Comparison of ENCODE assay signal across 1 cellular context in the genomic region with DNA sequence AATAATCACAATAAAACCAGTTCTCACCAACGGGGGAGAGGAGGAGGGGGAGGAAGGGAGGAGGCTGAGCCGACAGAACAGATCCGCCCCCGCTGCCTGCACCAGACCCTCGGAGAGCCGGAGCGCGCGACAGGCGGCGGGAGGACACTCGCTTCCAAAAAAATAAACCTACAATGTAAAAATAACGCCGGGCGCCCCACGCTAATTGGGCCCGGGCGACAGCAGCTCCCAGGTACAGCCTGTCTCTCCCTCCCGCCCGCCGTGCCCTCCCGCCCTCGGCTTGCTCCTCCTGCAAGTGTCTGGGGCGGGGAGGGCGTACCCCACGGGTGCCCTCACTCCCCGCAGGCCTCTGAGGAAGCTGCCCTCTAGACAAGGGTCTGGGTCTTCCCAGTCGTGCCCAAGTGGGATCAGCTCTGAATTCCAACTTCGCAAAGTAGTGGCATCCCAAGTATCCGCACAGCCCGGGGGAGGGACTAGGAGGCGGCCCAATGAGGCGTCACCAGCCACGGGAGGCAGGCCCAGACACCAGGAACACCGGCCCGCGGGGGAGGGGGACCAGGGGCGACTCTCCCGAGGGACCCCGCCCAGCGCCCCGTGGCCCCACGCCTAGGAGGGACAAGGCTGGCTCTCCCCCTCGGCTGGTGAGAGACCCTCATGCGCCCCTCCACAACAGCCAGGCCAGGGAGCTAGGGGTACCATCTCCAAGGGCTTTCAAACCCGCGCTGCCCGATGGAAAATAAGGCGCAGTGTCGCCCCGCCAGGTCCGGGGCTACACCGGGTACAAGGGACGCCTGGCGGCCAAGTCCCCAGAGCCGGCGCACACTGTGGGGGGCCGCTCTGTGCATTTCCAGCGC.
A peak's percentile ranks its signal among the peaks of the same experiment; 100 is the strongest.
TF ChIP-seq lines count a peak whose summit lies in the region.

No MANE protein-coding gene starts in this region.

TF ChIP-seq in HepG2, 621 proteins besides CTCF, POLR2A, EP300 and RAD21 (continued from another document and continues in another):
- TF ChIP-seq, protein P1, sequence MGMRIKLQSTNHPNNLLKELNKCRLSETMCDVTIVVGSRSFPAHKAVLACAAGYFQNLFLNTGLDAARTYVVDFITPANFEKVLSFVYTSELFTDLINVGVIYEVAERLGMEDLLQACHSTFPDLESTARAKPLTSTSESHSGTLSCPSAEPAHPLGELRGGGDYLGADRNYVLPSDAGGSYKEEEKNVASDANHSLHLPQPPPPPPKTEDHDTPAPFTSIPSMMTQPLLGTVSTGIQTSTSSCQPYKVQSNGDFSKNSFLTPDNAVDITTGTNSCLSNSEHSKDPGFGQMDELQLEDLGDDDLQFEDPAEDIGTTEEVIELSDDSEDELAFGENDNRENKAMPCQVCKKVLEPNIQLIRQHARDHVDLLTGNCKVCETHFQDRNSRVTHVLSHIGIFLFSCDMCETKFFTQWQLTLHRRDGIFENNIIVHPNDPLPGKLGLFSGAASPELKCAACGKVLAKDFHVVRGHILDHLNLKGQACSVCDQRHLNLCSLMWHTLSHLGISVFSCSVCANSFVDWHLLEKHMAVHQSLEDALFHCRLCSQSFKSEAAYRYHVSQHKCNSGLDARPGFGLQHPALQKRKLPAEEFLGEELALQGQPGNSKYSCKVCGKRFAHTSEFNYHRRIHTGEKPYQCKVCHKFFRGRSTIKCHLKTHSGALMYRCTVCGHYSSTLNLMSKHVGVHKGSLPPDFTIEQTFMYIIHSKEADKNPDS (CRISPR knock-in tag; IDR thresholded peaks at IDR 0.05): no peak
- no peak for TF ChIP-seq ZMYM2 (CRISPR knock-in tag; IDR thresholded peaks at IDR 0.05)
- TF ChIP-seq, protein P2, sequence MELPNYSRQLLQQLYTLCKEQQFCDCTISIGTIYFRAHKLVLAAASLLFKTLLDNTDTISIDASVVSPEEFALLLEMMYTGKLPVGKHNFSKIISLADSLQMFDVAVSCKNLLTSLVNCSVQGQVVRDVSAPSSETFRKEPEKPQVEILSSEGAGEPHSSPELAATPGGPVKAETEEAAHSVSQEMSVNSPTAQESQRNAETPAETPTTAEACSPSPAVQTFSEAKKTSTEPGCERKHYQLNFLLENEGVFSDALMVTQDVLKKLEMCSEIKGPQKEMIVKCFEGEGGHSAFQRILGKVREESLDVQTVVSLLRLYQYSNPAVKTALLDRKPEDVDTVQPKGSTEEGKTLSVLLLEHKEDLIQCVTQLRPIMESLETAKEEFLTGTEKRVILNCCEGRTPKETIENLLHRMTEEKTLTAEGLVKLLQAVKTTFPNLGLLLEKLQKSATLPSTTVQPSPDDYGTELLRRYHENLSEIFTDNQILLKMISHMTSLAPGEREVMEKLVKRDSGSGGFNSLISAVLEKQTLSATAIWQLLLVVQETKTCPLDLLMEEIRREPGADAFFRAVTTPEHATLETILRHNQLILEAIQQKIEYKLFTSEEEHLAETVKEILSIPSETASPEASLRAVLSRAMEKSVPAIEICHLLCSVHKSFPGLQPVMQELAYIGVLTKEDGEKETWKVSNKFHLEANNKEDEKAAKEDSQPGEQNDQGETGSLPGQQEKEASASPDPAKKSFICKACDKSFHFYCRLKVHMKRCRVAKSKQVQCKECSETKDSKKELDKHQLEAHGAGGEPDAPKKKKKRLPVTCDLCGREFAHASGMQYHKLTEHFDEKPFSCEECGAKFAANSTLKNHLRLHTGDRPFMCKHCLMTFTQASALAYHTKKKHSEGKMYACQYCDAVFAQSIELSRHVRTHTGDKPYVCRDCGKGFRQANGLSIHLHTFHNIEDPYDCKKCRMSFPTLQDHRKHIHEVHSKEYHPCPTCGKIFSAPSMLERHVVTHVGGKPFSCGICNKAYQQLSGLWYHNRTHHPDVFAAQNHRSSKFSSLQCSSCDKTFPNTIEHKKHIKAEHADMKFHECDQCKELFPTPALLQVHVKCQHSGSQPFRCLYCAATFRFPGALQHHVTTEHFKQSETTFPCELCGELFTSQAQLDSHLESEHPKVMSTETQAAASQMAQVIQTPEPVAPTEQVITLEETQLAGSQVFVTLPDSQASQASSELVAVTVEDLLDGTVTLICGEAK (IDR thresholded peaks at IDR 0.05): no peak
- TF ChIP-seq, protein P2 (CRISPR knock-in tag; IDR thresholded peaks at IDR 0.05): no peak
- no peak for TF ChIP-seq HNRNPK (IDR thresholded peaks at IDR 0.05; ENCODE audit: low read depth, low read length, poor library complexity, severe bottlenecking)
- TF ChIP-seq JDP2 (CRISPR knock-in tag; IDR thresholded peaks at IDR 0.05; ENCODE audit: borderline replicate concordance): no peak
- peak; percentile 47 for TF ChIP-seq HNRNPLL (IDR thresholded peaks at IDR 0.05; ENCODE audit: low read depth, low read length, poor library complexity, severe bottlenecking)
- no peak for TF ChIP-seq ZNF414 (CRISPR knock-in tag; IDR thresholded peaks at IDR 0.05)
- TF ChIP-seq HIC2 (CRISPR knock-in tag; IDR thresholded peaks at IDR 0.05; ENCODE audit: low read depth): no peak
- no peak for TF ChIP-seq GZF1 (CRISPR knock-in tag; IDR thresholded peaks at IDR 0.05)
- no peak for TF ChIP-seq ISL2 (CRISPR knock-in tag; IDR thresholded peaks at IDR 0.05)
- TF ChIP-seq GATAD1 (CRISPR knock-in tag; IDR thresholded peaks at IDR 0.05): 0 out of 2 replicates have a peak, but pooled peaks have one; percentile 20
- TF ChIP-seq PHF8 (CRISPR knock-in tag; IDR thresholded peaks at IDR 0.05): peak; percentile 65; the same call in 1 of the 2 replicates
- TF ChIP-seq KMT2A (CRISPR knock-in tag; IDR thresholded peaks at IDR 0.05): peak; percentile 65
- TF ChIP-seq UBTF (CRISPR knock-in tag; IDR thresholded peaks at IDR 0.05): 0 out of 2 replicates have a peak, but pooled peaks have one; percentile 36
- no peak for TF ChIP-seq RBM22 (optimal IDR thresholded peaks at IDR 0.05; ENCODE audit: low read length)
- no peak for TF ChIP-seq ZKSCAN1 (IDR thresholded peaks at IDR 0.05; ENCODE audit: low read length)
- no peak for TF ChIP-seq ZSCAN25 (CRISPR knock-in tag; IDR thresholded peaks at IDR 0.05)
- peak; percentile 76 for TF ChIP-seq SAP130 (CRISPR knock-in tag; IDR thresholded peaks at IDR 0.05; ENCODE audit: low read depth)
- TF ChIP-seq MED1 (CRISPR knock-in tag; IDR thresholded peaks at IDR 0.05): no peak
- no peak for TF ChIP-seq ZNF441 (CRISPR knock-in tag; IDR thresholded peaks at IDR 0.05; ENCODE audit: borderline replicate concordance)
- no peak for TF ChIP-seq BHLHE40 (IDR thresholded peaks at IDR 0.05; ENCODE audit: low read length)
- TF ChIP-seq, protein P3, sequence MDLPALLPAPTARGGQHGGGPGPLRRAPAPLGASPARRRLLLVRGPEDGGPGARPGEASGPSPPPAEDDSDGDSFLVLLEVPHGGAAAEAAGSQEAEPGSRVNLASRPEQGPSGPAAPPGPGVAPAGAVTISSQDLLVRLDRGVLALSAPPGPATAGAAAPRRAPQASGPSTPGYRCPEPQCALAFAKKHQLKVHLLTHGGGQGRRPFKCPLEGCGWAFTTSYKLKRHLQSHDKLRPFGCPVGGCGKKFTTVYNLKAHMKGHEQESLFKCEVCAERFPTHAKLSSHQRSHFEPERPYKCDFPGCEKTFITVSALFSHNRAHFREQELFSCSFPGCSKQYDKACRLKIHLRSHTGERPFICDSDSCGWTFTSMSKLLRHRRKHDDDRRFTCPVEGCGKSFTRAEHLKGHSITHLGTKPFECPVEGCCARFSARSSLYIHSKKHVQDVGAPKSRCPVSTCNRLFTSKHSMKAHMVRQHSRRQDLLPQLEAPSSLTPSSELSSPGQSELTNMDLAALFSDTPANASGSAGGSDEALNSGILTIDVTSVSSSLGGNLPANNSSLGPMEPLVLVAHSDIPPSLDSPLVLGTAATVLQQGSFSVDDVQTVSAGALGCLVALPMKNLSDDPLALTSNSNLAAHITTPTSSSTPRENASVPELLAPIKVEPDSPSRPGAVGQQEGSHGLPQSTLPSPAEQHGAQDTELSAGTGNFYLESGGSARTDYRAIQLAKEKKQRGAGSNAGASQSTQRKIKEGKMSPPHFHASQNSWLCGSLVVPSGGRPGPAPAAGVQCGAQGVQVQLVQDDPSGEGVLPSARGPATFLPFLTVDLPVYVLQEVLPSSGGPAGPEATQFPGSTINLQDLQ (CRISPR knock-in tag; IDR thresholded peaks at IDR 0.05): no peak
- no peak for TF ChIP-seq SMARCC2 (IDR thresholded peaks at IDR 0.05)
- TF ChIP-seq ZNF550 (CRISPR knock-in tag; IDR thresholded peaks at IDR 0.05; ENCODE audit: borderline replicate concordance): no peak
- TF ChIP-seq ZNF337 (CRISPR knock-in tag; IDR thresholded peaks at IDR 0.05; ENCODE audit: borderline replicate concordance, low read depth): no peak
- TF ChIP-seq ZNF34 (CRISPR knock-in tag; IDR thresholded peaks at IDR 0.05; ENCODE audit: borderline replicate concordance): no peak
- TF ChIP-seq, protein P4, sequence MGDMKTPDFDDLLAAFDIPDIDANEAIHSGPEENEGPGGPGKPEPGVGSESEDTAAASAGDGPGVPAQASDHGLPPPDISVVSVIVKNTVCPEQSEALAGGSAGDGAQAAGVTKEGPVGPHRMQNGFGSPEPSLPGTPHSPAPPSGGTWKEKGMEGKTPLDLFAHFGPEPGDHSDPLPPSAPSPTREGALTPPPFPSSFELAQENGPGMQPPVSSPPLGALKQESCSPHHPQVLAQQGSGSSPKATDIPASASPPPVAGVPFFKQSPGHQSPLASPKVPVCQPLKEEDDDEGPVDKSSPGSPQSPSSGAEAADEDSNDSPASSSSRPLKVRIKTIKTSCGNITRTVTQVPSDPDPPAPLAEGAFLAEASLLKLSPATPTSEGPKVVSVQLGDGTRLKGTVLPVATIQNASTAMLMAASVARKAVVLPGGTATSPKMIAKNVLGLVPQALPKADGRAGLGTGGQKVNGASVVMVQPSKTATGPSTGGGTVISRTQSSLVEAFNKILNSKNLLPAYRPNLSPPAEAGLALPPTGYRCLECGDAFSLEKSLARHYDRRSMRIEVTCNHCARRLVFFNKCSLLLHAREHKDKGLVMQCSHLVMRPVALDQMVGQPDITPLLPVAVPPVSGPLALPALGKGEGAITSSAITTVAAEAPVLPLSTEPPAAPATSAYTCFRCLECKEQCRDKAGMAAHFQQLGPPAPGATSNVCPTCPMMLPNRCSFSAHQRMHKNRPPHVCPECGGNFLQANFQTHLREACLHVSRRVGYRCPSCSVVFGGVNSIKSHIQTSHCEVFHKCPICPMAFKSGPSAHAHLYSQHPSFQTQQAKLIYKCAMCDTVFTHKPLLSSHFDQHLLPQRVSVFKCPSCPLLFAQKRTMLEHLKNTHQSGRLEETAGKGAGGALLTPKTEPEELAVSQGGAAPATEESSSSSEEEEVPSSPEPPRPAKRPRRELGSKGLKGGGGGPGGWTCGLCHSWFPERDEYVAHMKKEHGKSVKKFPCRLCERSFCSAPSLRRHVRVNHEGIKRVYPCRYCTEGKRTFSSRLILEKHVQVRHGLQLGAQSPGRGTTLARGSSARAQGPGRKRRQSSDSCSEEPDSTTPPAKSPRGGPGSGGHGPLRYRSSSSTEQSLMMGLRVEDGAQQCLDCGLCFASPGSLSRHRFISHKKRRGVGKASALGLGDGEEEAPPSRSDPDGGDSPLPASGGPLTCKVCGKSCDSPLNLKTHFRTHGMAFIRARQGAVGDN (CRISPR knock-in tag; IDR thresholded peaks at IDR 0.05): peak; percentile 62
- no peak for TF ChIP-seq ZIK1 (CRISPR knock-in tag; IDR thresholded peaks at IDR 0.05; ENCODE audit: borderline replicate concordance, low read depth)
